Comparison of ENCODE assay signal across 25 cellular contexts in genomic region chr2:10132043-10132575, GRCh38. TPM values are rescaled to one million over a fixed set of nuclear protein-coding genes. Genes with fewer than 3 reads are reported as not detected.
DNase-seq lines count a peak whose midpoint lies in the region; ATAC-seq, FAIRE-seq and TF ChIP-seq lines count a peak whose summit lies in the region.
"Had no signal": no experiment of that assay in that cellular context is flagged by ENCODE, and none has a peak within 500 bp of the region (broad histone marks: within the 10 kb centered on the region; RNA-seq: fewer than 3 reads in every experiment).

No MANE protein-coding gene starts in this region.

- H3K27ac Mint-ChIP-seq in activated CD4-positive, alpha-beta memory T cell treated with anti-CD3 and anti-CD28 coated beads, Interleukin-2, amount 10 ng/mL, durations not matched to agents 7 days and 5 days: peak overlapping the region; percentile 64
- H3K27ac Mint-ChIP-seq in activated CD4-positive, alpha-beta memory T cell treated with anti-CD3 and anti-CD28 coated beads for 36 hours: no peak overlapping the region
- H3K27ac Mint-ChIP-seq in T-helper 17 cell: peak overlapping the region; percentile 53
- H3K27ac Mint-ChIP-seq: HFFc6 had no signal

- CTCF ChIA-PET in activated CD4-positive, alpha-beta memory T cell treated with anti-CD3 and anti-CD28 coated beads, Interleukin-2, amount 10 ng/mL, durations not matched to agents 7 days and 5 days (lab: Charles Lee): interaction anchor here (13.7 kb wide), 1 partner anchor 276 kb away, joined by 127 read pairs; no protein-coding TSS in a partner anchor
- CTCF ChIA-PET in activated CD4-positive, alpha-beta memory T cell treated with anti-CD3 and anti-CD28 coated beads for 36 hours (lab: Charles Lee): no interaction called here

- H3K9me3 Mint-ChIP-seq in activated CD4-positive, alpha-beta memory T cell treated with anti-CD3 and anti-CD28 coated beads, Interleukin-2, amount 10 ng/mL, durations not matched to agents 7 days and 5 days: no peaks in the 10 kb centered on the region
- no peaks in the 10 kb centered on the region for H3K9me3 Mint-ChIP-seq in activated CD4-positive, alpha-beta memory T cell treated with anti-CD3 and anti-CD28 coated beads for 36 hours
- H3K9me3 Mint-ChIP-seq: HFFc6 had no signal

- intact Hi-C loops in activated CD4-positive, alpha-beta memory T cell treated with anti-CD3 and anti-CD28 coated beads for 36 hours (cut with micrococcal nuclease): no loop called here

- no peak overlapping the region for H3K4me3 Mint-ChIP-seq in activated CD4-positive, alpha-beta memory T cell treated with anti-CD3 and anti-CD28 coated beads, Interleukin-2, amount 10 ng/mL, durations not matched to agents 7 days and 5 days
- H3K4me3 Mint-ChIP-seq in activated CD4-positive, alpha-beta memory T cell treated with anti-CD3 and anti-CD28 coated beads for 36 hours: no peak overlapping the region
- no peak overlapping the region for H3K4me3 Mint-ChIP-seq in T-helper 17 cell
- H3K4me3 Mint-ChIP-seq: HFFc6 had no signal

- FAIRE-seq in GM12892 (lab: Jason Lieb, UNC): no peak
- FAIRE-seq: bronchial epithelial cell, kidney had no signal

- H3K36me3 Mint-ChIP-seq in activated CD4-positive, alpha-beta memory T cell treated with anti-CD3 and anti-CD28 coated beads, Interleukin-2, amount 10 ng/mL, durations not matched to agents 7 days and 5 days (ENCODE audit: low read depth): peaks cover 83% of the 10 kb centered on the region
- H3K36me3 Mint-ChIP-seq in activated CD4-positive, alpha-beta memory T cell treated with anti-CD3 and anti-CD28 coated beads for 36 hours: peaks cover 59% of the 10 kb centered on the region
- peaks cover 4% of the 10 kb centered on the region for H3K36me3 Mint-ChIP-seq in T-helper 17 cell (ENCODE audit: low read depth)

- TF ChIP-seq POLR2A in GM12892 (IDR thresholded peaks at IDR 0.05; ENCODE audit: low read depth, low read length): 0 out of 2 replicates have a peak, but pooled peaks have one; percentile 9

- H3K4me1 Mint-ChIP-seq in activated CD4-positive, alpha-beta memory T cell treated with anti-CD3 and anti-CD28 coated beads, Interleukin-2, amount 10 ng/mL, durations not matched to agents 7 days and 5 days: peaks cover 53% of the 10 kb centered on the region
- peaks cover 28% of the 10 kb centered on the region for H3K4me1 Mint-ChIP-seq in activated CD4-positive, alpha-beta memory T cell treated with anti-CD3 and anti-CD28 coated beads for 36 hours (ENCODE audit: low read depth)
- H3K4me1 Mint-ChIP-seq in T-helper 17 cell: peaks cover 6% of the 10 kb centered on the region

- ATAC-seq in T-helper 17 cell (no peak), GM18498 (IDR thresholded peaks at IDR 0.05; ENCODE audit: unreplicated experiment) (no peak), HG02840 (IDR thresholded peaks at IDR 0.05; ENCODE audit: low FRiP score, unreplicated experiment) (no peak), HG03196 (IDR thresholded peaks at IDR 0.05; ENCODE audit: unreplicated experiment) (no peak)

- H3K9me3 ChIP-seq in T-helper 17 cell (ENCODE audit: control insufficient read depth, low read length, poor library complexity, severe bottlenecking): no peaks in the 10 kb centered on the region
- H3K9me3 ChIP-seq: BLaER1 treated with 17β-estradiol and CSF1 and Interleukin-3, amounts not matched to agents 10 nM and 100 nM; neutrophil; SK-N-SH; testis; uterus had no signal

- no peaks in the 10 kb centered on the region for H3K27me3 Mint-ChIP-seq in activated CD4-positive, alpha-beta memory T cell treated with anti-CD3 and anti-CD28 coated beads, Interleukin-2, amount 10 ng/mL, durations not matched to agents 7 days and 5 days
- no peaks in the 10 kb centered on the region for H3K27me3 Mint-ChIP-seq in activated CD4-positive, alpha-beta memory T cell treated with anti-CD3 and anti-CD28 coated beads for 36 hours
- H3K27me3 Mint-ChIP-seq in T-helper 17 cell: no peaks in the 10 kb centered on the region

- POLR2A ChIA-PET in activated CD4-positive, alpha-beta memory T cell treated with anti-CD3 and anti-CD28 coated beads, Interleukin-2, amount 10 ng/mL, durations not matched to agents 7 days and 5 days (lab: Charles Lee): interaction anchor here (2.0 to 13.8 kb wide), 4 partner anchors 7 to 303 kb away, joined by 8 to 126 read pairs (median 48); partner anchors contain the start of gene RRM2
- POLR2A ChIA-PET in activated CD4-positive, alpha-beta memory T cell treated with anti-CD3 and anti-CD28 coated beads for 36 hours (lab: Charles Lee): no interaction called here

- no peak for DNase-seq in activated CD4-positive, alpha-beta memory T cell treated with anti-CD3 and anti-CD28 coated beads, Interleukin-2, amount 10 ng/mL, durations not matched to agents 7 days and 5 days
- DNase-seq in activated CD4-positive, alpha-beta memory T cell treated with anti-CD3 and anti-CD28 coated beads for 36 hours: no peak
- DNase-seq in GM12892 (ENCODE audit: insufficient read length) (no peak), T-helper 17 cell (no peak), mesenteric fat pad (ENCODE audit: low spot score) (peak; percentile 24)
- DNase-seq: activated gamma-delta T cell; cortex of kidney; HFFc6; kidney; NCI-H1105 treated with DMSO at 0.1 percent for 48 hours; NCI-H524 treated with DMSO at 0.1 percent for 48 hours; RPMI8226; SK-N-SH; stimulated activated CD4-positive, alpha-beta T cell treated with anti-CD3 and anti-CD28 coated beads, Interleukin-2, amount 100 ng/mL, for 24 hours; stimulated activated naive CD4-positive, alpha-beta T cell; T1000; testis; uterus had no signal

RNA-seq across cellular contexts. Expression of gene RRM2, which starts 9.6 kb away (rescaled TPM):
- total RNA-seq in activated CD4-positive, alpha-beta memory T cell treated with anti-CD3 and anti-CD28 coated beads, Interleukin-2, amount 10 ng/mL, durations not matched to agents 7 days and 5 days: 100 to 1,000 TPM; 546 to 570 TPM
- total RNA-seq in activated CD4-positive, alpha-beta memory T cell treated with anti-CD3 and anti-CD28 coated beads for 36 hours: 100 to 1,000 TPM; 523 to 528 TPM
- 122 TPM for polyA plus RNA-seq in GM12892 (2012; ENCODE audit: missing spikeins)
- total RNA-seq in T-helper 17 cell: 1 to 10 TPM in 1 of 2 donors, under 1 TPM in 1; 0.32 to 1.7 TPM
- 0.22 TPM for total RNA-seq in mesenteric fat pad

RNA-seq across cellular contexts. Expression of gene CYS1, which starts 51.9 kb away (rescaled TPM):
- under 1 TPM; 0.40 to 0.71 TPM for total RNA-seq in activated CD4-positive, alpha-beta memory T cell treated with anti-CD3 and anti-CD28 coated beads, Interleukin-2, amount 10 ng/mL, durations not matched to agents 7 days and 5 days
- total RNA-seq in activated CD4-positive, alpha-beta memory T cell treated with anti-CD3 and anti-CD28 coated beads for 36 hours: under 1 TPM in 1 of 2 experiments, not detected in 1; 0.07 TPM
- polyA plus RNA-seq in GM12892 (2012; ENCODE audit: missing spikeins): 2.6 TPM
- total RNA-seq in T-helper 17 cell: not detected
- 0.80 TPM for total RNA-seq in mesenteric fat pad
- total RNA-seq: LHCN-M2 had no signal

Comparison
In these comparisons a context has a peak if more than half of its experiments do, and no peak if none do; other contexts are left out.
1. RNA of gene RRM2, which starts 9.6 kb away (total RNA-seq): 546 to 570 TPM in activated CD4-positive, alpha-beta memory T cell treated with anti-CD3 and anti-CD28 coated beads, Interleukin-2, amount 10 ng/mL, durations not matched to agents 7 days and 5 days and 523 to 528 TPM in activated CD4-positive, alpha-beta memory T cell treated with anti-CD3 and anti-CD28 coated beads for 36 hours; 0.32 to 1.7 TPM in T-helper 17 cell and 0.22 TPM in mesenteric fat pad (single experiment); every median in the first group is over 100 times any median in the second.